20 cellular contexts compared by ENCODE assay signal in the genomic region with DNA sequence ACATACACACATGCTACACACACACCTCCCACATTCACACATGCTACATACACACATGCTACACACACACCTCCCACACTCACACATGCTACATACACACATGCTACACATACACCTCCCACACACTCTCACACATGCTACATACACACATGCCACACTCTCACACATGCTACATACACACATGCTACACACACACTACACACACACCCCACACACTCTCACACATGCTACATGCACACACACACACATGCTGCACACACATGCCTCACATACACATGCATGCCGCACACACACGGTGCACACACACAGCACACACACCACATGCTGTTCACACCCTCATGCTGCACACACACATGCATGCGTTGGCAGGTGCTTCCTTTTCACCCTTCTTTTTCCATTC.
"Had no signal": no experiment of that assay in that cellular context is flagged by ENCODE, and none has a peak within 500 bp of the region (broad histone marks: within the 10 kb centered on the region; RNA-seq: fewer than 3 reads in every experiment).

No MANE protein-coding gene starts in this region.

- H3K9me3 Mint-ChIP-seq: endodermal cell had no signal

- H3K36me3 Mint-ChIP-seq: naive B cell had no signal

- FAIRE-seq: endothelial cell of umbilical vein, small intestine had no signal

- H3K27ac Mint-ChIP-seq: endodermal cell, nephron had no signal

- H3K27ac ChIP-seq: coronary artery, suprapubic skin, thyroid gland, upper lobe of left lung, vagina had no signal

- H3K9me3 ChIP-seq: suprapubic skin, thyroid gland, upper lobe of left lung, vagina had no signal

- DNase-seq: effector CD4-positive, alpha-beta T cell; endodermal cell; erythroblast; foreskin melanocyte; hippocampal formation; left colon; left ventricle myocardium superior; mesendoderm; naive B cell; posterior cingulate gyrus; small intestine; stimulated activated CD4-positive, alpha-beta T cell treated with anti-CD3 and anti-CD28 coated beads, Interleukin-12 subunit alpha, Interleukin-12 subunit beta, amount 100 ng/mL, for 4 hours; stimulated activated naive CD8-positive, alpha-beta T cell treated with anti-CD3 and anti-CD28 coated beads, Interleukin-15, Interleukin-2, amounts not matched to agents 100 U/mL and 50 U/mL, for 24 hours; thyroid gland; upper lobe of left lung had no signal

- H3K4me3 Mint-ChIP-seq: endodermal cell, naive B cell, nephron had no signal

- H3K27me3 ChIP-seq: thyroid gland, upper lobe of left lung, vagina had no signal

- H3K4me3 ChIP-seq: coronary artery, suprapubic skin, thyroid gland, upper lobe of left lung, vagina had no signal

- H3K4me1 Mint-ChIP-seq: naive B cell had no signal

- ATAC-seq: left colon; left ventricle myocardium superior; stimulated activated naive CD8-positive, alpha-beta T cell treated with anti-CD3 and anti-CD28 coated beads, Interleukin-15, Interleukin-2, amounts not matched to agents 100 U/mL and 50 U/mL, for 24 hours had no signal

- H3K36me3 ChIP-seq: suprapubic skin, thyroid gland, upper lobe of left lung, vagina had no signal

- H3K4me1 ChIP-seq: suprapubic skin, thyroid gland, upper lobe of left lung, vagina had no signal
